In genomic region chr12:91952916-91953315, GRCh38 we compare ENCODE assay signal across 25 cellular contexts.
DNase-seq lines count a peak whose midpoint lies in the region; ATAC-seq, FAIRE-seq and TF ChIP-seq lines count a peak whose summit lies in the region.
"Had no signal": no experiment of that assay in that cellular context is flagged by ENCODE, and none has a peak within 500 bp of the region (broad histone marks: within the 10 kb centered on the region; RNA-seq: fewer than 3 reads in every experiment).

No MANE protein-coding gene starts in this region.

- H3K27me3 Mint-ChIP-seq in Calu3 (ENCODE audit: unreplicated experiment) (no peaks in the 10 kb centered on the region), progenitor cell of endocrine pancreas (no peaks in the 10 kb centered on the region), endodermal cell (ENCODE audit: insufficient read depth) (no peaks in the 10 kb centered on the region)
- H3K27me3 Mint-ChIP-seq: activated CD4-positive, alpha-beta T cell treated with anti-CD3 and anti-CD28 coated beads, Interleukin-2, amount 10 ng/mL, durations not matched to agents 7 days and 5 days; central memory CD8-positive, alpha-beta T cell had no signal

- no peaks in the 10 kb centered on the region for H3K4me1 ChIP-seq in GM12878 (ENCODE audit: control insufficient read depth, insufficient read depth, low read length)
- H3K4me1 ChIP-seq in endodermal cell (ENCODE audit: control insufficient read depth, insufficient read depth, low read length): no peaks in the 10 kb centered on the region
- H3K4me1 ChIP-seq: ascending aorta, foreskin keratinocyte had no signal

- H3K4me3 ChIP-seq in LNCaP clone FGC (ENCODE audit: low read depth, low read length) (no peak overlapping the region), GM12878 (no peak overlapping the region), endodermal cell (ENCODE audit: low read length) (no peak overlapping the region)
- H3K4me3 ChIP-seq: ascending aorta, GM23248, lower lobe of right lung had no signal

- H3K27me3 ChIP-seq in GM12878 (replicated peaks in 1 of 2; ENCODE audit: control insufficient read depth in 2 of 2, insufficient read depth in 2 of 2, low read length in 1 of 2) (no peaks in the 10 kb centered on the region), endodermal cell (ENCODE audit: control insufficient read depth, insufficient read depth, low read length, poor library complexity, severe bottlenecking) (no peaks in the 10 kb centered on the region)
- H3K27me3 ChIP-seq: ascending aorta, foreskin keratinocyte had no signal

- intact Hi-C loops in Calu3 (cut with micrococcal nuclease; ENCODE audit: unreplicated experiment) (loop anchor here (5.0 to 10.0 kb wide), 5 partner anchors 114 to 602 kb away; no protein-coding TSS in a partner anchor), GM12878 (cut with micrococcal nuclease; ENCODE audit: unreplicated experiment) (no loop called here)

- H3K4me1 Mint-ChIP-seq in Calu3 (ENCODE audit: low read depth, unreplicated experiment) (peaks cover 23% of the 10 kb centered on the region), progenitor cell of endocrine pancreas (ENCODE audit: low read depth) (peaks cover 24% of the 10 kb centered on the region), endodermal cell (peaks cover 1% of the 10 kb centered on the region)

- POLR2A ChIA-PET in GM12878 (lab: Charles Lee): no interaction called here

- RAD21 ChIA-PET in GM12878 (lab: Charles Lee; ENCODE audit: unreplicated experiment): no interaction called here

- H3K27ac ChIP-seq in GM12878 (ENCODE audit: control insufficient read depth, insufficient read depth) (no peak overlapping the region), endodermal cell (ENCODE audit: low read depth, low read length) (no peak overlapping the region)
- H3K27ac ChIP-seq: ascending aorta, foreskin keratinocyte, GM23248, lower lobe of right lung had no signal

- no peak for TF ChIP-seq RAD21 in GM12878 (IDR thresholded peaks at IDR 0.05; ENCODE audit: insufficient read depth, low read depth, low read length)

- H3K4me3 Mint-ChIP-seq in Calu3 (ENCODE audit: low read depth, unreplicated experiment): no peak overlapping the region
- H3K4me3 Mint-ChIP-seq in progenitor cell of endocrine pancreas (ENCODE audit: low read depth): no peak overlapping the region
- no peak overlapping the region for H3K4me3 Mint-ChIP-seq in endodermal cell
- H3K4me3 Mint-ChIP-seq: activated CD4-positive, alpha-beta T cell treated with anti-CD3 and anti-CD28 coated beads, Interleukin-2, amount 10 ng/mL, durations not matched to agents 7 days and 5 days; central memory CD8-positive, alpha-beta T cell had no signal

- no peak for TF ChIP-seq CTCF in Calu3 (IDR thresholded peaks at IDR 0.05; ENCODE audit: unreplicated experiment)
- no peak for TF ChIP-seq CTCF in LNCaP clone FGC (IDR thresholded peaks at IDR 0.05; ENCODE audit: control insufficient read depth, extremely low read depth, insufficient read depth)
- TF ChIP-seq CTCF in GM12878 (IDR thresholded peaks at IDR 0.05 in 2 of 3, conservative IDR thresholded peaks at IDR 0.05 in 1 of 3; ENCODE audit: control insufficient read depth in 2 of 3, extremely low read depth in 1 of 3, insufficient read depth in 1 of 3, low read depth in 3 of 3, low read length in 3 of 3): no peak
- no peak for TF ChIP-seq CTCF in progenitor cell of endocrine pancreas (IDR thresholded peaks at IDR 0.05; ENCODE audit: unreplicated experiment)
- no peak for TF ChIP-seq CTCF in endodermal cell (conservative IDR thresholded peaks at IDR 0.05)

- in situ Hi-C loops in GM12878 (cut with MboI): no loop called here

- no peak for TF ChIP-seq EP300 in GM12878 (IDR thresholded peaks at IDR 0.05; ENCODE audit: borderline replicate concordance in 1 of 2, control insufficient read depth in 1 of 2, low read depth in 2 of 2, low read length in 2 of 2)

- DNase-seq in Calu3 (peak; percentile 24), LNCaP clone FGC (ENCODE audit: low read depth) (peak; percentile 87), GM12878 (ENCODE audit: low read depth, low spot score) (no peak), progenitor cell of endocrine pancreas (ENCODE audit: low spot score, unreplicated experiment) (no peak), endodermal cell (no peak), urothelium cell line (ENCODE audit: low spot score) (no peak), amniotic stem cell (lab: John Stamatoyannopoulos, UW) (no peak), dermis blood vessel endothelial cell (no peak)
- DNase-seq: activated CD4-positive, alpha-beta T cell treated with anti-CD3 and anti-CD28 coated beads, Interleukin-2, amount 10 ng/mL, durations not matched to agents 7 days and 5 days; foreskin keratinocyte; GM23248; hippocampal formation; IMR-90; islet precursor cell; lower lobe of right lung; NCI-H1048; NCI-H2029 treated with DMSO at 0.1 percent for 48 hours; NCI-H226; NCI-H748 treated with DMSO at 0.1 percent for 48 hours; SHP77; stimulated activated CD4-positive, alpha-beta T cell treated with anti-CD3 and anti-CD28 coated beads, Interleukin-4, amount 100 ng/mL, for 1 hour; stimulated activated naive CD4-positive, alpha-beta T cell had no signal

- no peak overlapping the region for H3K9ac ChIP-seq in GM12878 (ENCODE audit: control insufficient read depth, insufficient read depth, low read length)
- H3K9ac ChIP-seq in endodermal cell (ENCODE audit: extremely low read depth, low read length, poor library complexity, severe bottlenecking): no peak overlapping the region
- H3K9ac ChIP-seq: GM23248 had no signal

- ATAC-seq in GM12878: no peak
- ATAC-seq: activated naive CD4-positive, alpha-beta T cell treated with anti-CD3 and anti-CD28 coated beads, Interleukin-2, amount 50 U/mL, for 72 hours; foreskin keratinocyte; lower lobe of right lung had no signal

- FAIRE-seq in GM12878 (lab: Jason Lieb, UNC): peak; percentile 54
- FAIRE-seq in urothelium cell line (lab: Jason Lieb, UNC): no peak

- H3K4me2 ChIP-seq in GM12878 (ENCODE audit: control insufficient read depth, insufficient read depth): no peak overlapping the region

- CTCF ChIA-PET in Calu3 (lab: Charles Lee): interaction anchor here (0.7 to 1.1 kb wide), 4 partner anchors 23 to 709 kb away, joined by 3 to 4 read pairs (median 4); no protein-coding TSS in a partner anchor
- CTCF ChIA-PET in GM12878 (lab: Yijun Ruan, JAX): no interaction called here

- SMC1A ChIA-PET in GM12878 (lab: Charles Lee; ENCODE audit: uncharacterized antibody, unreplicated experiment): no interaction called here

- no peaks in the 10 kb centered on the region for H3K36me3 Mint-ChIP-seq in Calu3 (ENCODE audit: insufficient read depth, unreplicated experiment)
- peaks cover 4% of the 10 kb centered on the region for H3K36me3 Mint-ChIP-seq in progenitor cell of endocrine pancreas (ENCODE audit: insufficient read depth)
- no peaks in the 10 kb centered on the region for H3K36me3 Mint-ChIP-seq in endodermal cell (ENCODE audit: low read depth)

- peaks cover 2% of the 10 kb centered on the region; the same call in 1 of the 3 replicates for H3K9me3 ChIP-seq in GM12878 (replicated peaks; ENCODE audit: control insufficient read depth, insufficient read depth, low read length)
- H3K9me3 ChIP-seq in endodermal cell (ENCODE audit: control insufficient read depth, low read length): no peaks in the 10 kb centered on the region
- H3K9me3 ChIP-seq: ascending aorta, lower lobe of right lung had no signal

- no peaks in the 10 kb centered on the region for H4K20me1 ChIP-seq in GM12878 (ENCODE audit: control insufficient read depth, insufficient read depth)

- H2AFZ ChIP-seq in GM12878 (ENCODE audit: control insufficient read depth, low read depth, low read length): no peak overlapping the region
- H2AFZ ChIP-seq: GM23248 had no signal

- no peaks in the 10 kb centered on the region for H3K79me2 ChIP-seq in GM12878 (ENCODE audit: control insufficient read depth, insufficient read depth, low read length)

- BruUV-seq in Calu3 (replicated peaks; lab: Mats Ljungman, UMichigan) (no TSS peak), GM12878 (replicated peaks; lab: Mats Ljungman, UMichigan) (no TSS peak)

- no peak for TF ChIP-seq POLR2A in GM12878 (IDR thresholded peaks at IDR 0.05; ENCODE audit: low read depth, low read length)

- H3K9me3 Mint-ChIP-seq in Calu3 (ENCODE audit: low read depth, unreplicated experiment) (no peaks in the 10 kb centered on the region), progenitor cell of endocrine pancreas (ENCODE audit: low read depth) (peaks cover 5% of the 10 kb centered on the region), endodermal cell (no peaks in the 10 kb centered on the region)
- H3K9me3 Mint-ChIP-seq: central memory CD8-positive, alpha-beta T cell had no signal

- H3K27ac Mint-ChIP-seq in Calu3 (ENCODE audit: unreplicated experiment) (peak overlapping the region; percentile 71), progenitor cell of endocrine pancreas (peak overlapping the region; percentile 79), endodermal cell (no peak overlapping the region)
- H3K27ac Mint-ChIP-seq: activated CD4-positive, alpha-beta T cell treated with anti-CD3 and anti-CD28 coated beads, Interleukin-2, amount 10 ng/mL, durations not matched to agents 7 days and 5 days; activated naive CD4-positive, alpha-beta T cell treated with anti-CD3 and anti-CD28 coated beads, Interleukin-2, amount 50 U/mL, for 72 hours had no signal

- no peaks in the 10 kb centered on the region for H3K36me3 ChIP-seq in GM12878 (ENCODE audit: control insufficient read depth in 2 of 2, insufficient read depth in 2 of 2, low read length in 1 of 2)
- H3K36me3 ChIP-seq in endodermal cell (ENCODE audit: control insufficient read depth, insufficient read depth, low read length): no peaks in the 10 kb centered on the region
- H3K36me3 ChIP-seq: ascending aorta, lower lobe of right lung had no signal

TF ChIP-seq in GM12878, 131 proteins besides CTCF, POLR2A, EP300 and RAD21:
- peak; percentile 16; the same call in 1 of the 2 replicates for TF ChIP-seq SPI1 (IDR thresholded peaks at IDR 0.05; ENCODE audit: borderline replicate concordance, insufficient read depth, low read depth, low read length)
- TF ChIP-seq EGR1 (IDR thresholded peaks at IDR 0.05; ENCODE audit: borderline replicate concordance in 1 of 2, low read depth in 2 of 2, low read length in 2 of 2): no peak

Comparison
In these comparisons a context has a peak if more than half of its experiments do, and no peak if none do; other contexts are left out.
1. DNase-seq: peak in Calu3 (single experiment) and LNCaP clone FGC (single experiment); none in GM12878 (single experiment), progenitor cell of endocrine pancreas (single experiment), endodermal cell (single experiment), urothelium cell line (single experiment), amniotic stem cell (single experiment) and dermis blood vessel endothelial cell (single experiment).